In the genomic region with DNA sequence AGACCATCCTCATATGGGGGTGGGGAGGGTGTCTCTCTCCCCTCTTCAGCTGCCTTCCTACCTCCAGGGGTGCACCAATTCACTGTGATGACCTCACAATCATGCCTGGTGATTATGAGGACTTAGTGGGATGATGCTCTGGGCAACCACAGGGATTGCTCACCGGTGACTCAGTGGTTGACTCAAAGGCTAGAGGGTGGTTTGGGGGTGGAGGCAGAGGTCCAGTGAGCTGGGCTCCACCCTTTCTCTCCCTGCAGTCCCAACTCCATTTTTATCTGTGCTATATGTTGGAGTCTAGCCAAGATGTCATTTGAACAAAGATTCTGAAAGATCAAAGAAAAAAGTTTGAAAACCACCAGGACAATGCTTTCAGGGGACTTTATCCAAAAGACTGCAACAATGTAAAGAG, we compare ENCODE assay signal across 1 cellular context.
A peak's percentile ranks its signal among the peaks of the same experiment; 100 is the strongest.
TF ChIP-seq lines count a peak whose summit lies in the region.

No MANE protein-coding gene starts in this region.

TF ChIP-seq in SK-N-SH, 30 proteins besides CTCF, POLR2A, EP300 and RAD21 (continued from another document):
- TF ChIP-seq, protein P1, sequence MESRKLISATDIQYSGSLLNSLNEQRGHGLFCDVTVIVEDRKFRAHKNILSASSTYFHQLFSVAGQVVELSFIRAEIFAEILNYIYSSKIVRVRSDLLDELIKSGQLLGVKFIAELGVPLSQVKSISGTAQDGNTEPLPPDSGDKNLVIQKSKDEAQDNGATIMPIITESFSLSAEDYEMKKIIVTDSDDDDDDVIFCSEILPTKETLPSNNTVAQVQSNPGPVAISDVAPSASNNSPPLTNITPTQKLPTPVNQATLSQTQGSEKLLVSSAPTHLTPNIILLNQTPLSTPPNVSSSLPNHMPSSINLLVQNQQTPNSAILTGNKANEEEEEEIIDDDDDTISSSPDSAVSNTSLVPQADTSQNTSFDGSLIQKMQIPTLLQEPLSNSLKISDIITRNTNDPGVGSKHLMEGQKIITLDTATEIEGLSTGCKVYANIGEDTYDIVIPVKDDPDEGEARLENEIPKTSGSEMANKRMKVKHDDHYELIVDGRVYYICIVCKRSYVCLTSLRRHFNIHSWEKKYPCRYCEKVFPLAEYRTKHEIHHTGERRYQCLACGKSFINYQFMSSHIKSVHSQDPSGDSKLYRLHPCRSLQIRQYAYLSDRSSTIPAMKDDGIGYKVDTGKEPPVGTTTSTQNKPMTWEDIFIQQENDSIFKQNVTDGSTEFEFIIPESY (IDR thresholded peaks at IDR 0.05; ENCODE audit: borderline replicate concordance, low read depth), result no peak; the same call in none of the 2 replicates
- peak; percentile 92 for TF ChIP-seq TEAD4 (IDR thresholded peaks at IDR 0.05; ENCODE audit: borderline replicate concordance, insufficient read depth)
